15 cellular contexts compared by ENCODE assay signal in the genomic region with DNA sequence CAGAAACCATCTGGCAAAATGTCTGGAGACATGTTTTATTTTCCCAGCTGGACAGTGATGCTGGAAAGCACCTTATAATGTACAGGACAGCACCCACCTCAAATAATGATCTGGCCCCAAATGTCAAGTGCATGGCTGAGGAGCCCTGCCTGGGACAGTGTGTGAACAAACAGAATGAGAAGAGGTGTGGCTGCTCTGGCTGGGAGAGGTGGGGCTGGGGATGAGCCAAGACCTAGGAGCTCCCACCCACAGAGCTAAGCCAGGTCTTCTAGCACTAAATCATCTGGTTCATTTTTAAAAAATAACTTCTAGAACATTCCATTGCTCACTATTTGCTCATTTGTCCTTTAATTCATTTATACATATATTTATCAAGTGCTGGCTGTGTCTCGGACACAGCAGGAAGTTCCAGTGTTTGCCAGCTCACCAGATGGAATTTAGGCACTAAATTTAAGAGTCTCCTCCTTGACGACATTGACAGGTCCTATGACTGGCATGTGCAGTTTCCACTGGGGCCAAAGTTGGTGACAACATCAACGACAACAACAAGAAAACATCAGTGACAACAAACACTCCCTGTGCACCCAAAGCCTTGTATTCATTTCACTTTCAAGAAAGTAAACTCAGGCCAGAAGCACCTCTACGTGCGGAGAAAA.
"Had no signal": no experiment of that assay in that cellular context is flagged by ENCODE, and none has a peak within 500 bp of the region (broad histone marks: within the 10 kb centered on the region; RNA-seq: fewer than 3 reads in every experiment).

No MANE protein-coding gene starts in this region.

- H3K4me3 ChIP-seq: heart left ventricle had no signal

- H3K27ac ChIP-seq: heart left ventricle had no signal

- H3K36me3 ChIP-seq: heart left ventricle had no signal

- H3K4me1 ChIP-seq: heart left ventricle had no signal

- DNase-seq: activated CD4-positive, alpha-beta memory T cell treated with anti-CD3 and anti-CD28 coated beads, Interleukin-2, amount 10 ng/mL, durations not matched to agents 7 days and 5 days; activated CD4-positive, alpha-beta T cell treated with anti-CD3 and anti-CD28 coated beads for 36 hours; activated effector memory CD4-positive, alpha-beta T cell treated with Interleukin-2 at 50 U/mL for 16 hours; activated T-cell treated with anti-CD3 and anti-CD28 coated beads, Interleukin-2, amount 50 U/mL, for 4 hours; central memory CD4-positive, alpha-beta T cell; cortex of kidney; effector CD4-positive, alpha-beta T cell; heart left ventricle; immature natural killer cell; naive B cell; retina; stimulated activated CD4-positive, alpha-beta T cell treated with anti-CD3 and anti-CD28 coated beads, Interleukin-4, amount 100 ng/mL, for 24 hours; stimulated activated naive CD4-positive, alpha-beta T cell treated with Interleukin-2 at 50 U/mL for 16 hours had no signal

- H3K9me3 ChIP-seq: heart left ventricle had no signal

- ATAC-seq: activated CD4-positive, alpha-beta T cell treated with anti-CD3 and anti-CD28 coated beads for 36 hours; activated naive CD4-positive, alpha-beta T cell treated with anti-CD3 and anti-CD28 coated beads, Interleukin-2, amount 50 U/mL, for 72 hours; activated T-cell treated with anti-CD3 and anti-CD28 coated beads, Interleukin-2, amount 50 U/mL, for 4 hours; heart left ventricle had no signal

- FAIRE-seq: frontal cortex had no signal

- H3K27me3 ChIP-seq: heart left ventricle had no signal
